ENCODE assay signal across 18 cellular contexts in the genomic region with DNA sequence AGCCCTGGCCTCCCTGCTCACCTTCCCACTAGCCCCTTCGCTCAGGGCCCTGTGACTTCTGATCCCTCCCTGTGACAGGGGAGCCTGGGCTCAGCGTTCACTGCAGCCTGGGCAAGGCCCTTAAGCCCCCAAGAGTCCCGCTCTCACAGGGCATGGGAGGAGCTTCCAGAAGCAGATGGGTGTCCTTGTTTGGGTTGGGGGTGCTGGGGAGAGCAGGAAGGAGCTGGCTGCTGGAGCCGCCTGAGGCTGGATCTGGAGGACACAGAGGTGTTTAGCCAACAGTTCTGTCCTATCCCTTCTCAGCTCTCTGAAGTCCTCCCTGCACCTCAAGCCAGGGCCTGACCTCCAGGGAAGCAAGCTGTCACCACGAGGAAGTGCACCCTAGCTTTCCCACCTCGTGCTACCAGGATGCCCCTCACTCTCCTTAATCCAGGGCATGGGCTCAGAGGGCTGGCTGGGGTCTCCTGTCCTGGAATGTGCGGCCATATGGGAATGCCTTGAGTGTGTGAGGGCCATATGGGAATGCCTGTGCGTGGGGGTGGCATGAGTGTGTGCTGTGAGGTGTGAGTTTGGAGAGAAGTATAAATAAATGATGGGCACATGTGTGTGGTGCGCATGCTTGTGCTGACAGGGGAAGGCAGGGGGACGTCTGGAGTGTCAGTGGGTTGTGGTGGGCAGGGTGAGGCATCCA. TPM values are rescaled to one million over a fixed set of nuclear protein-coding genes. Genes with fewer than 3 reads are reported as not detected.
DNase-seq lines count a peak whose midpoint lies in the region; ATAC-seq and TF ChIP-seq lines count a peak whose summit lies in the region.
"Had no signal": no experiment of that assay in that cellular context is flagged by ENCODE, and none has a peak within 500 bp of the region (broad histone marks: within the 10 kb centered on the region; RNA-seq: fewer than 3 reads in every experiment).

No MANE protein-coding gene starts in this region.

- H3K27ac Mint-ChIP-seq in chondrocyte (ENCODE audit: unreplicated experiment) (no peak overlapping the region), type B pancreatic cell (no peak overlapping the region)
- H3K27ac Mint-ChIP-seq in stimulated activated effector memory CD8-positive, alpha-beta T cell treated with anti-CD3 and anti-CD28 coated beads, Interleukin-12 subunit alpha, Interleukin-12 subunit beta, amount 100 ng/mL, for 72 hours, result no peak overlapping the region

- H3K27ac ChIP-seq in right atrium auricular region (no peak overlapping the region), neuronal stem cell (replicated peaks; ENCODE audit: low read length) (no peak overlapping the region)
- H3K27ac ChIP-seq: BLaER1 treated with 17β-estradiol and CSF1 and Interleukin-3, amounts not matched to agents 10 nM and 100 nM had no signal

- no CpG with 5 or more reads among the region's 10 CpGs for WGBS in neuronal stem cell (ENCODE audit: extremely low coverage in 2 of 2, insufficient read length in 2 of 2, insufficient replicate concordance in 1 of 2), 2 donors

- H3K36me3 Mint-ChIP-seq in chondrocyte (ENCODE audit: low read depth) (no peaks in the 10 kb centered on the region), type B pancreatic cell (no peaks in the 10 kb centered on the region)
- no peaks in the 10 kb centered on the region for H3K36me3 Mint-ChIP-seq in stimulated activated effector memory CD8-positive, alpha-beta T cell treated with anti-CD3 and anti-CD28 coated beads, Interleukin-12 subunit alpha, Interleukin-12 subunit beta, amount 100 ng/mL, for 72 hours
- H3K36me3 Mint-ChIP-seq: CD8-positive, alpha-beta memory T cell had no signal

- no peak overlapping the region for H3K9ac ChIP-seq in neuronal stem cell (ENCODE audit: low read depth, low read length, poor library complexity)
- H3K9ac ChIP-seq: BLaER1 treated with 17β-estradiol and CSF1 and Interleukin-3, amounts not matched to agents 10 nM and 100 nM had no signal

- H2BK12ac ChIP-seq in neuronal stem cell (ENCODE audit: low read length), result peak overlapping the region; percentile 69

- H2BK15ac ChIP-seq in neuronal stem cell (ENCODE audit: low read length), result no peak overlapping the region

- no peak overlapping the region for H4K91ac ChIP-seq in neuronal stem cell (ENCODE audit: low read depth, low read length, poor library complexity)

- TF ChIP-seq CTCF in right atrium auricular region (IDR thresholded peaks at IDR 0.05) (no peak), chondrocyte (IDR thresholded peaks at IDR 0.05) (no peak), type B pancreatic cell (conservative IDR thresholded peaks at IDR 0.05) (no peak)

- H2AK5ac ChIP-seq in neuronal stem cell (ENCODE audit: low read depth, low read length), result peak overlapping the region; percentile 79

- peak overlapping the region; percentile 43 for H4K8ac ChIP-seq in neuronal stem cell (ENCODE audit: low read depth, low read length)

- intact Hi-C loops in cardiac septum (cut with DNase I), result no loop called here

- H3K4me2 ChIP-seq in neuronal stem cell (ENCODE audit: insufficient read depth, low read length, poor library complexity, severe bottlenecking), result no peak overlapping the region

- H2AFZ ChIP-seq in neuronal stem cell (ENCODE audit: low read length), result no peak overlapping the region

- no peak overlapping the region for H2BK5ac ChIP-seq in neuronal stem cell (ENCODE audit: low read length)

- no peaks in the 10 kb centered on the region for H3K9me3 ChIP-seq in right atrium auricular region
- no peaks in the 10 kb centered on the region for H3K9me3 ChIP-seq in neuronal stem cell (replicated peaks in 1 of 2; ENCODE audit: control insufficient read depth in 2 of 2, insufficient read depth in 1 of 2, low read depth in 1 of 2, low read length in 2 of 2)
- H3K9me3 ChIP-seq: BLaER1 treated with 17β-estradiol and CSF1 and Interleukin-3, amounts not matched to agents 10 nM and 100 nM had no signal

- no peak for ATAC-seq in stimulated activated effector memory CD8-positive, alpha-beta T cell treated with anti-CD3 and anti-CD28 coated beads, Interleukin-12 subunit alpha, Interleukin-12 subunit beta, amount 100 ng/mL, for 72 hours

- peak overlapping the region; percentile 40 for H3K23ac ChIP-seq in neuronal stem cell (ENCODE audit: low read depth, low read length, poor library complexity)

- H3K27me3 ChIP-seq in right atrium auricular region (no peaks in the 10 kb centered on the region), neuronal stem cell (ENCODE audit: control insufficient read depth in 3 of 3, insufficient read depth in 3 of 3, low read depth in 1 of 3, low read length in 3 of 3) (peaks cover 0 to 19% (median 0%) of the 10 kb centered on the region in 3 experiments)
- H3K27me3 ChIP-seq: BLaER1 treated with 17β-estradiol and CSF1 and Interleukin-3, amounts not matched to agents 10 nM and 100 nM had no signal

- no peak overlapping the region for H3K14ac ChIP-seq in neuronal stem cell (ENCODE audit: low read length)

- H3K4me1 ChIP-seq in right atrium auricular region (peaks cover 0 to 15% of the 10 kb centered on the region in 2 donors), neuronal stem cell (ENCODE audit: control insufficient read depth in 2 of 2, insufficient read depth in 1 of 2, low read depth in 1 of 2, low read length in 2 of 2) (peaks cover 0 to 2% of the 10 kb centered on the region in 2 donors)

- DNase-seq in right atrium auricular region (ENCODE audit: low spot score) (peak; percentile 49), cardiac septum (ENCODE audit: low spot score) (no peak), chondrocyte (ENCODE audit: low spot score) (peak; percentile 62), neuronal stem cell (ENCODE audit: low spot score) (no peak), type B pancreatic cell (ENCODE audit: extremely low spot score, unreplicated experiment) (peak; percentile 61), NCI-H510A (lab: John Stamatoyannopoulos, UW) (no peak)
- DNase-seq in stimulated activated effector memory CD8-positive, alpha-beta T cell treated with anti-CD3 and anti-CD28 coated beads, Interleukin-12 subunit alpha, Interleukin-12 subunit beta, amount 100 ng/mL, for 72 hours (ENCODE audit: low spot score in 2 of 2), result no peak
- DNase-seq in stimulated activated CD4-positive, alpha-beta T cell treated with anti-CD3 and anti-CD28 coated beads, Interleukin-1b, Interleukin-23, amount 100 ng/mL, for 48 hours, result no peak
- DNase-seq: GOT3, KG1, MV-4-11, NCI-H1694 treated with DMSO at 0.1 percent for 48 hours, NCI-H510A treated with DMSO at 0.1 percent for 48 hours, NCI-H774, SIG-M5 had no signal

- peaks cover 10% of the 10 kb centered on the region for H3K27me3 Mint-ChIP-seq in chondrocyte (ENCODE audit: low read depth)
- H3K27me3 Mint-ChIP-seq in type B pancreatic cell, result peaks cover 7% of the 10 kb centered on the region

- H3K4me3 Mint-ChIP-seq in chondrocyte (ENCODE audit: unreplicated experiment), result no peak overlapping the region
- no peak overlapping the region for H3K4me3 Mint-ChIP-seq in type B pancreatic cell
- H3K4me3 Mint-ChIP-seq in stimulated activated effector memory CD8-positive, alpha-beta T cell treated with anti-CD3 and anti-CD28 coated beads, Interleukin-12 subunit alpha, Interleukin-12 subunit beta, amount 100 ng/mL, for 72 hours, result no peak overlapping the region
- H3K4me3 Mint-ChIP-seq: CD8-positive, alpha-beta memory T cell had no signal

- H3K36me3 ChIP-seq in right atrium auricular region (no peaks in the 10 kb centered on the region), neuronal stem cell (replicated peaks in 1 of 2; ENCODE audit: control insufficient read depth in 2 of 2, insufficient read depth in 2 of 2, low read length in 2 of 2) (no peaks in the 10 kb centered on the region)
- H3K36me3 ChIP-seq: BLaER1 treated with 17β-estradiol and CSF1 and Interleukin-3, amounts not matched to agents 10 nM and 100 nM had no signal

- no peaks in the 10 kb centered on the region for H3K79me1 ChIP-seq in neuronal stem cell (ENCODE audit: low read depth, low read length)

- H2BK120ac ChIP-seq in neuronal stem cell (ENCODE audit: low read depth, low read length), result no peak overlapping the region

- H3K18ac ChIP-seq in neuronal stem cell (ENCODE audit: low read length), result peak overlapping the region; percentile 61

- H3K4ac ChIP-seq in neuronal stem cell (ENCODE audit: low read length), result no peak overlapping the region

- no peak overlapping the region for H3K4me3 ChIP-seq in right atrium auricular region
- H3K4me3 ChIP-seq in neuronal stem cell (ENCODE audit: low read length in 2 of 2), result peak overlapping the region in 1 of 2 donors; percentile 12
- H3K4me3 ChIP-seq: BLaER1 treated with 17β-estradiol and CSF1 and Interleukin-3, amounts not matched to agents 10 nM and 100 nM had no signal

- H3K9me3 Mint-ChIP-seq in chondrocyte (ENCODE audit: low read depth) (no peaks in the 10 kb centered on the region), type B pancreatic cell (no peaks in the 10 kb centered on the region)
- no peaks in the 10 kb centered on the region for H3K9me3 Mint-ChIP-seq in stimulated activated effector memory CD8-positive, alpha-beta T cell treated with anti-CD3 and anti-CD28 coated beads, Interleukin-12 subunit alpha, Interleukin-12 subunit beta, amount 100 ng/mL, for 72 hours
- H3K9me3 Mint-ChIP-seq: CD8-positive, alpha-beta memory T cell had no signal

- H3K4me1 Mint-ChIP-seq in chondrocyte (ENCODE audit: low read depth) (peaks cover 3% of the 10 kb centered on the region), type B pancreatic cell (ENCODE audit: unreplicated experiment) (peaks cover 19% of the 10 kb centered on the region)
- peaks cover 10% of the 10 kb centered on the region for H3K4me1 Mint-ChIP-seq in stimulated activated effector memory CD8-positive, alpha-beta T cell treated with anti-CD3 and anti-CD28 coated beads, Interleukin-12 subunit alpha, Interleukin-12 subunit beta, amount 100 ng/mL, for 72 hours

RNA-seq across cellular contexts. Expression of a gene that starts 25.0 kb away (rescaled TPM):
- total RNA-seq in right atrium auricular region (10 to 100 TPM; 11.3 to 22.9 TPM), cardiac septum (12.2 TPM), chondrocyte (14.1 to 17.2 TPM (median 14.3 TPM) in 3 replicates), type B pancreatic cell (ENCODE audit: low replicate concordance) (11.5 and 28.8 TPM in 2 replicates)
- 20.7 TPM for polyA plus RNA-seq in neuronal stem cell (2013, experiment 1 of 2)
- 20.5 TPM for polyA plus RNA-seq in neuronal stem cell (2013, experiment 2 of 2)
- total RNA-seq: OCI-LY7 had no signal
- polyA plus RNA-seq: CD8-positive, alpha-beta memory T cell had no signal

Comparison
In these comparisons a context has a peak if more than half of its experiments do, and no peak if none do; other contexts are left out.
1. DNase-seq: peak in right atrium auricular region (single experiment), chondrocyte (single experiment) and type B pancreatic cell (single experiment); none in cardiac septum (single experiment), neuronal stem cell (single experiment), stimulated activated effector memory CD8-positive, alpha-beta T cell treated with anti-CD3 and anti-CD28 coated beads, Interleukin-12 subunit alpha, Interleukin-12 subunit beta, amount 100 ng/mL, for 72 hours (0 of 2), NCI-H510A (single experiment) and stimulated activated CD4-positive, alpha-beta T cell treated with anti-CD3 and anti-CD28 coated beads, Interleukin-1b, Interleukin-23, amount 100 ng/mL, for 48 hours (single experiment).